In genomic region chr22:38927033-38927789, GRCh38 we compare ENCODE assay signal across 8 cellular contexts. TPM values are rescaled to one million over a fixed set of nuclear protein-coding genes. Genes with fewer than 3 reads are reported as not detected.
A peak's percentile ranks its signal among the peaks of the same experiment; 100 is the strongest.
DNase-seq lines count a peak whose midpoint lies in the region; ATAC-seq and TF ChIP-seq lines count a peak whose summit lies in the region.

No MANE protein-coding gene starts in this region.

- H3K4me3 ChIP-seq in HUES6 (ENCODE audit: low read depth, low read length): peak overlapping the region; percentile 31
- peak overlapping the region; percentile 29 for H3K4me3 ChIP-seq in colonic mucosa

- peaks cover 7% of the 10 kb centered on the region; the same call in 1 of the 2 replicates for H3K4me1 ChIP-seq in HUES6 (ENCODE audit: control insufficient read depth, insufficient read depth, low read length)
- H3K4me1 ChIP-seq in colonic mucosa: peaks cover 12% of the 10 kb centered on the region

- H3K27me3 ChIP-seq in HUES6 (ENCODE audit: control insufficient read depth, insufficient read depth, low read length) (peaks cover 3% of the 10 kb centered on the region; the same call in 1 of the 2 replicates), colonic mucosa (no peaks in the 10 kb centered on the region)

- H3K27ac ChIP-seq in HUES6 (ENCODE audit: low read depth, low read length) (no peak overlapping the region), colonic mucosa (no peak overlapping the region)

- peak; percentile 79 to 83 for ATAC-seq in activated CD4-positive, CD25-positive, alpha-beta regulatory T cell treated with anti-CD3 and anti-CD28 coated beads, Interleukin-2, amount 50 U/mL, for 24 hours
- no peak for ATAC-seq in GM19467 (IDR thresholded peaks at IDR 0.05; ENCODE audit: unreplicated experiment)
- ATAC-seq in GM18511 (IDR thresholded peaks at IDR 0.05; ENCODE audit: unreplicated experiment): no peak

- H3K9me3 ChIP-seq in HUES6 (ENCODE audit: control insufficient read depth, insufficient read depth, low read depth, low read length): no peaks in the 10 kb centered on the region
- H3K9me3 ChIP-seq in colonic mucosa: no peaks in the 10 kb centered on the region

- H3K9ac ChIP-seq in HUES6 (ENCODE audit: low read length): no peak overlapping the region
- peak overlapping the region in 1 of 2 donors; percentile 8 for H3K9ac ChIP-seq in colonic mucosa (ENCODE audit: low read depth in 2 of 2, low read length in 2 of 2)

- intact Hi-C loops in colonic mucosa (cut with DNase I): loop anchor here (5.0 kb wide), 1 partner anchor 75 kb away; no protein-coding TSS in a partner anchor

- H3K36me3 ChIP-seq in HUES6 (ENCODE audit: control insufficient read depth, insufficient read depth, low read length) (no peaks in the 10 kb centered on the region), colonic mucosa (no peaks in the 10 kb centered on the region)

- DNase-seq in C1 segment of cervical spinal cord (lab: John Stamatoyannopoulos, UW): peak in 13 of 14 donors; percentile 10 to 72 (median 41)
- peak; percentile 77 for DNase-seq in colonic mucosa
- DNase-seq in kidney tubule cell (ENCODE audit: low spot score): peak; percentile 78
- DNase-seq in stimulated activated CD4-positive, alpha-beta T cell treated with anti-CD3 and anti-CD28 coated beads, Interleukin-1b, Interleukin-23, amount 100 ng/mL, for 48 hours: peak; percentile 62

- TF ChIP-seq CTCF in colonic mucosa (IDR thresholded peaks at IDR 0.05): peak; percentile 61

RNA-seq across cellular contexts. Expression of gene APOBEC3A, which starts 30.2 kb away (rescaled TPM):
- total RNA-seq in colonic mucosa: 1 to 10 TPM in 1 of 2 donors, not detected in 1; 1.4 TPM

RNA-seq across cellular contexts. Expression of gene APOBEC3B, which starts 54.9 kb away (rescaled TPM):
- 10 to 100 TPM in 1 of 2 donors, 1 to 10 TPM in 1; 9.3 to 18.9 TPM for total RNA-seq in colonic mucosa

RNA-seq across cellular contexts. Expression of gene CBX6, which starts 55.2 kb away (rescaled TPM):
- 10 to 100 TPM in 1 of 2 donors, 1 to 10 TPM in 1; 9.2 to 14.5 TPM for total RNA-seq in colonic mucosa

Comparison
In these comparisons a context has a peak if more than half of its experiments do, and no peak if none do; other contexts are left out.
1. ATAC-seq: peak in activated CD4-positive, CD25-positive, alpha-beta regulatory T cell treated with anti-CD3 and anti-CD28 coated beads, Interleukin-2, amount 50 U/mL, for 24 hours (2 of 2); none in GM19467 (single experiment) and GM18511 (single experiment).
2. Peak in every context shown above with its lines, with median percentiles within 50 percentile points of each other: DNase-seq.